ENCODE assay signal across 8 cellular contexts in genomic region chr14:103629503-103630121, GRCh38. TPM values are rescaled to one million over a fixed set of nuclear protein-coding genes. Genes with fewer than 3 reads are reported as not detected.
DNase-seq lines count a peak whose midpoint lies in the region; ATAC-seq and TF ChIP-seq lines count a peak whose summit lies in the region.

No MANE protein-coding gene starts in this region.

- H3K27me3 Mint-ChIP-seq in CD4-positive, CD25-positive, alpha-beta regulatory T cell, result no peaks in the 10 kb centered on the region
- peaks cover 6% of the 10 kb centered on the region for H3K27me3 Mint-ChIP-seq in endodermal cell (ENCODE audit: insufficient read depth)
- H3K27me3 Mint-ChIP-seq in stimulated activated naive CD8-positive, alpha-beta T cell treated with anti-CD3 and anti-CD28 coated beads, Interleukin-15, amount 100 ng/mL, for 72 hours, result peaks cover 7% of the 10 kb centered on the region

- peak in 1 of 2 donors; percentile 37 for ATAC-seq in CD4-positive, CD25-positive, alpha-beta regulatory T cell (ENCODE audit: low read depth in 2 of 2)
- peak; percentile 25 for ATAC-seq in GM19395 (IDR thresholded peaks at IDR 0.05; ENCODE audit: unreplicated experiment)
- ATAC-seq in stimulated activated naive CD8-positive, alpha-beta T cell treated with anti-CD3 and anti-CD28 coated beads, Interleukin-15, amount 100 ng/mL, for 72 hours, result peak; percentile 73
- ATAC-seq in HG03175 (IDR thresholded peaks at IDR 0.05; ENCODE audit: unreplicated experiment), result no peak

- peak overlapping the region; percentile 89 to 94 (median 92) for H3K4me3 Mint-ChIP-seq in CD4-positive, CD25-positive, alpha-beta regulatory T cell
- H3K4me3 Mint-ChIP-seq in endodermal cell, result peak overlapping the region; percentile 80
- H3K4me3 Mint-ChIP-seq in stimulated activated naive CD8-positive, alpha-beta T cell treated with anti-CD3 and anti-CD28 coated beads, Interleukin-15, amount 100 ng/mL, for 72 hours, result peak overlapping the region; percentile 92 to 94

- WGBS in HUES64, result under 1% methylated on average over 71 of the region's 71 CpGs
- WGBS in endodermal cell (ENCODE audit: insufficient coverage in 1 of 2, insufficient read length in 1 of 2), 2 experiments, result 0 to 1% methylated on average over 16 to 71 of the region's 71 CpGs

- peak overlapping the region; percentile 91 for H3K4me3 ChIP-seq in CD4-positive, CD25-positive, alpha-beta regulatory T cell (ENCODE audit: low read depth, low read length)
- peak overlapping the region; percentile 97 for H3K4me3 ChIP-seq in HUES64 (ENCODE audit: low read length)
- peak overlapping the region; percentile 99 for H3K4me3 ChIP-seq in endodermal cell (ENCODE audit: low read length)

- peaks cover 4% of the 10 kb centered on the region for H3K36me3 Mint-ChIP-seq in CD4-positive, CD25-positive, alpha-beta regulatory T cell
- H3K36me3 Mint-ChIP-seq in endodermal cell (ENCODE audit: low read depth), result peaks cover 13% of the 10 kb centered on the region

- H3K27ac ChIP-seq in CD4-positive, CD25-positive, alpha-beta regulatory T cell (ENCODE audit: insufficient read depth, low read length, poor library complexity, severe bottlenecking), result peak overlapping the region; percentile 87
- peak overlapping the region; percentile 92 for H3K27ac ChIP-seq in HUES64 (ENCODE audit: low read depth, low read length)
- H3K27ac ChIP-seq in endodermal cell (ENCODE audit: low read depth, low read length), result peak overlapping the region; percentile 92

- peaks cover 49% of the 10 kb centered on the region for H3K4me1 ChIP-seq in CD4-positive, CD25-positive, alpha-beta regulatory T cell (ENCODE audit: control insufficient read depth, insufficient read depth, low read length, poor library complexity, severe bottlenecking)
- H3K4me1 ChIP-seq in HUES64 (ENCODE audit: insufficient read depth, low read length) (peaks cover 15% of the 10 kb centered on the region), endodermal cell (ENCODE audit: control insufficient read depth, insufficient read depth, low read length) (no peaks in the 10 kb centered on the region)

- H3K27me3 ChIP-seq in CD4-positive, CD25-positive, alpha-beta regulatory T cell (ENCODE audit: control insufficient read depth, insufficient read depth, low read length), result no peaks in the 10 kb centered on the region
- H3K27me3 ChIP-seq in HUES64 (ENCODE audit: insufficient read depth, low read length) (no peaks in the 10 kb centered on the region), endodermal cell (ENCODE audit: control insufficient read depth, insufficient read depth, low read length, poor library complexity, severe bottlenecking) (no peaks in the 10 kb centered on the region)

- no peaks in the 10 kb centered on the region for H3K9me3 ChIP-seq in CD4-positive, CD25-positive, alpha-beta regulatory T cell (ENCODE audit: control insufficient read depth in 2 of 2, low read length in 2 of 2)
- H3K9me3 ChIP-seq in HUES64 (ENCODE audit: insufficient read depth, low read depth, low read length) (no peaks in the 10 kb centered on the region), endodermal cell (ENCODE audit: control insufficient read depth, low read length) (no peaks in the 10 kb centered on the region)

- DNase-seq in CD4-positive, CD25-positive, alpha-beta regulatory T cell, result peak; percentile 27 to 69 (median 48)
- peak; percentile 32 for DNase-seq in activated CD4-positive, alpha-beta T cell treated with anti-CD3 and anti-CD28 coated beads, Interleukin-2, amount 50 U/mL, for 1 hour
- DNase-seq in endodermal cell, result peak; percentile 81
- DNase-seq in midbrain (lab: John Stamatoyannopoulos, UW), result peak; percentile 29
- peak; percentile 47 to 58 for DNase-seq in stimulated activated naive CD8-positive, alpha-beta T cell treated with anti-CD3 and anti-CD28 coated beads, Interleukin-15, amount 100 ng/mL, for 72 hours

- no peaks in the 10 kb centered on the region for H3K9me3 Mint-ChIP-seq in CD4-positive, CD25-positive, alpha-beta regulatory T cell
- no peaks in the 10 kb centered on the region for H3K9me3 Mint-ChIP-seq in endodermal cell
- H3K9me3 Mint-ChIP-seq in stimulated activated naive CD8-positive, alpha-beta T cell treated with anti-CD3 and anti-CD28 coated beads, Interleukin-15, amount 100 ng/mL, for 72 hours, result no peaks in the 10 kb centered on the region

- H3K27ac Mint-ChIP-seq in CD4-positive, CD25-positive, alpha-beta regulatory T cell, result peak overlapping the region; percentile 46 to 90 (median 82)
- H3K27ac Mint-ChIP-seq in endodermal cell, result no peak overlapping the region
- peak overlapping the region; percentile 52 to 59 for H3K27ac Mint-ChIP-seq in stimulated activated naive CD8-positive, alpha-beta T cell treated with anti-CD3 and anti-CD28 coated beads, Interleukin-15, amount 100 ng/mL, for 72 hours

- peaks cover 10% of the 10 kb centered on the region for H3K36me3 ChIP-seq in CD4-positive, CD25-positive, alpha-beta regulatory T cell (ENCODE audit: control insufficient read depth, insufficient read depth, low read length)
- H3K36me3 ChIP-seq in HUES64 (ENCODE audit: insufficient read depth, low read length) (0 out of 2 replicates have a peak, but pooled peaks cover 6% of the 10 kb centered on the region), endodermal cell (ENCODE audit: control insufficient read depth, insufficient read depth, low read length) (peaks cover 16% of the 10 kb centered on the region)

- H3K9ac ChIP-seq in HUES64 (ENCODE audit: low read depth, low read length) (peak overlapping the region; percentile 95), endodermal cell (ENCODE audit: extremely low read depth, low read length, poor library complexity, severe bottlenecking) (peak overlapping the region; percentile 77)

- TF ChIP-seq CTCF in endodermal cell (conservative IDR thresholded peaks at IDR 0.05), result no peak

- peaks cover 10 to 64% (median 27%) of the 10 kb centered on the region in 4 donors for H3K4me1 Mint-ChIP-seq in CD4-positive, CD25-positive, alpha-beta regulatory T cell
- H3K4me1 Mint-ChIP-seq in endodermal cell, result peaks cover 21% of the 10 kb centered on the region
- H3K4me1 Mint-ChIP-seq in stimulated activated naive CD8-positive, alpha-beta T cell treated with anti-CD3 and anti-CD28 coated beads, Interleukin-15, amount 100 ng/mL, for 72 hours, result peaks cover 48% of the 10 kb centered on the region

RNA-seq across cellular contexts. Expression of gene KLC1, which starts 0.6 kb away (rescaled TPM):
- total RNA-seq in CD4-positive, CD25-positive, alpha-beta regulatory T cell, result 217 TPM
- 10 to 100 TPM; 51.9 to 67.0 (median 64.7) TPM for polyA plus RNA-seq in CD4-positive, CD25-positive, alpha-beta regulatory T cell
- 85.1 TPM for polyA plus RNA-seq in HUES64 (2013, experiment 1 of 2)
- 99.2 TPM for polyA plus RNA-seq in HUES64 (2013, experiment 2 of 2)
- 100 to 1,000 TPM; 170 to 178 TPM for total RNA-seq in endodermal cell
- polyA plus RNA-seq in endodermal cell (2013, experiment 1 of 2), result 204 TPM
- 188 TPM for polyA plus RNA-seq in endodermal cell (2013, experiment 2 of 2)

Comparison
In these comparisons a context has a peak if more than half of its experiments do, and no peak if none do; other contexts are left out.
1. DNase-seq: peak in every context shown above with its lines; median percentile 81 in endodermal cell; 52 in stimulated activated naive CD8-positive, alpha-beta T cell treated with anti-CD3 and anti-CD28 coated beads, Interleukin-15, amount 100 ng/mL, for 72 hours; 48 in CD4-positive, CD25-positive, alpha-beta regulatory T cell; 32 in activated CD4-positive, alpha-beta T cell treated with anti-CD3 and anti-CD28 coated beads, Interleukin-2, amount 50 U/mL, for 1 hour; 29 in midbrain.